ENCODE assay signal across 8 cellular contexts in the genomic region with DNA sequence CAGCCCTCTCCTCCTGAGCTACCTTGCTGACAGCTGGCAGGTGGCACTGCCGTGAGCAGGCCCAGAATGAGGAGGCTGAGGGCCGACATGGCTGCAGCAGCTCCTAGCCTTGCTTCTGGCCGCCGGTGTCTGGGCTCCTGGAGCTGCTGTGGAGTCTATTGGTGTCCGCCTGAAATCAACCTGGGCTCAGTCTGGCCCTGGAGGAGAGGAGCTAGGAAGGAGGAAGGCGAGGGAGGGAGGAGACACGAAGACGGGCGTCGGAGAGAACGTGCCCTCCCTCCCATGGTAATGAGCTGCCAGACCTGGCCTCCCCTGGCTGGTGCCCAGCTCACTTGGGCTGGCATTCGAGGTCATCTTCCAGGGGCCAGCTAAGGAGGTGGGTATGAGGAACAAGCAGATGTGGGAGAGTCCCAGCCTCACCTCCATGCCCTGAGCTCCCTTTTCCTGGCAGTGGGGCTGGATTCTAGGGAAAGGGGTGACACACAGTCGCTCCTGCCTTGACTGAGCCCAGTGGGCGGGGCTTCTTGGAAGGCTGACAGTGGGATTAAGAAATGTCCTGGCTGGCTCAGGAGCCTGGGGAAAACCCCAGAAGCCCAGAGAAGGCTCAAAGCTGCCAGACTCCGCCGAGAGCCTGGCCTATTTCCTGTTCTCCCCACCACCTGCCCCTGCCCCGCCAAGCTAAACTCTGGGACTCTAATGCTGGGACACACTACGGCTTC. TPM values are rescaled to one million over a fixed set of nuclear protein-coding genes. Genes with fewer than 3 reads are reported as not detected.
DNase-seq lines count a peak whose midpoint lies in the region; ATAC-seq and TF ChIP-seq lines count a peak whose summit lies in the region.

A gene with protein sequence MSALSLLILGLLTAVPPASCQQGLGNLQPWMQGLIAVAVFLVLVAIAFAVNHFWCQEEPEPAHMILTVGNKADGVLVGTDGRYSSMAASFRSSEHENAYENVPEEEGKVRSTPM (minus strand): TSS at position 193 of the 719 bp plus-strand sequence. CDS start 104 bp downstream, at position 89.

- TF ChIP-seq CTCF in RWPE2 (IDR thresholded peaks at IDR 0.05; ENCODE audit: poor library complexity, severe bottlenecking) = no peak

- CTCF ChIA-PET in CD8-positive, alpha-beta memory T cell (lab: Charles Lee) = interaction anchor here (5.0 kb wide), 1 partner anchor 11 kb away, joined by 43 read pairs; no protein-coding TSS in a partner anchor

- H3K4me3 ChIP-seq in CD8-positive, alpha-beta memory T cell (ENCODE audit: low read length) = no peak within 1 kb of the TSS
- no peak within 1 kb of the TSS for H3K4me3 ChIP-seq in RWPE2 (ENCODE audit: severe bottlenecking)

- intact Hi-C loops in posterior vena cava (cut with DNase I) = loop anchor here (5.0 to 10.0 kb wide), 5 partner anchors 42 to 525 kb away; partner anchors contain the start of genes FOXD2 (in 1 of the 2) and TAL1 (in 1 of the 2)

- POLR2A ChIA-PET in CD8-positive, alpha-beta memory T cell (lab: Charles Lee) = no interaction called here

- no peaks in the 10 kb centered on the region for H3K9me3 ChIP-seq in CD8-positive, alpha-beta memory T cell (ENCODE audit: low read length)
- H3K9me3 ChIP-seq in RWPE2 (ENCODE audit: severe bottlenecking) = no peaks in the 10 kb centered on the region

- H3K4me1 Mint-ChIP-seq in CD8-positive, alpha-beta memory T cell = peaks cover 4 to 5% (median 4%) of the 10 kb centered on the region in 3 donors

- H3K27ac Mint-ChIP-seq in CD8-positive, alpha-beta memory T cell = no peak within 1 kb of the TSS

- H3K36me3 Mint-ChIP-seq in CD8-positive, alpha-beta memory T cell = no peaks in the 10 kb centered on the region

- no peaks in the 10 kb centered on the region for H3K9me3 Mint-ChIP-seq in CD8-positive, alpha-beta memory T cell

- H3K4me3 Mint-ChIP-seq in CD8-positive, alpha-beta memory T cell = no peak within 1 kb of the TSS

- no peaks in the 10 kb centered on the region for H3K27me3 ChIP-seq in CD8-positive, alpha-beta memory T cell (ENCODE audit: insufficient read depth, low read length, poor library complexity, severe bottlenecking)
- no peaks in the 10 kb centered on the region for H3K27me3 ChIP-seq in RWPE2 (ENCODE audit: insufficient read depth, poor library complexity, severe bottlenecking)

- peak within 1 kb of the TSS; percentile 47 for H3K27ac ChIP-seq in CD8-positive, alpha-beta memory T cell (ENCODE audit: low read depth, low read length)
- H3K27ac ChIP-seq in RWPE2 (ENCODE audit: poor library complexity, severe bottlenecking) = no peak within 1 kb of the TSS

- no peak for DNase-seq in CD8-positive, alpha-beta memory T cell
- DNase-seq in RWPE2 (ENCODE audit: low spot score) (peak; percentile 69), globus pallidus (ENCODE audit: low spot score) (peak; percentile 33), posterior vena cava (ENCODE audit: low spot score) (peak; percentile 94), cerebellar cortex (ENCODE audit: low spot score) (no peak), Kasumi-1 (lab: John Stamatoyannopoulos, UW) (no peak), NCI-H524 treated with DMSO at 0.1 percent for 48 hours (lab: John Stamatoyannopoulos, UW) (no peak)

- ATAC-seq in RWPE2 (ENCODE audit: low read depth) = peak; percentile 77
- ATAC-seq in GM19397 (IDR thresholded peaks at IDR 0.05; ENCODE audit: unreplicated experiment) = no peak

- H3K27me3 Mint-ChIP-seq in CD8-positive, alpha-beta memory T cell = peaks cover 9 to 15% of the 10 kb centered on the region in 2 donors

- H3K4me1 ChIP-seq in CD8-positive, alpha-beta memory T cell (ENCODE audit: insufficient read depth, low read length) = no peaks in the 10 kb centered on the region
- peaks cover 10% of the 10 kb centered on the region for H3K4me1 ChIP-seq in RWPE2 (ENCODE audit: insufficient read depth, poor library complexity, severe bottlenecking)

- no peaks in the 10 kb centered on the region for H3K36me3 ChIP-seq in CD8-positive, alpha-beta memory T cell (ENCODE audit: insufficient read depth, low read length)
- no peaks in the 10 kb centered on the region for H3K36me3 ChIP-seq in RWPE2 (ENCODE audit: low read depth)

RNA-seq across cellular contexts. Expression of the gene that starts here (rescaled TPM):
- total RNA-seq in CD8-positive, alpha-beta memory T cell = not detected
- not detected for polyA plus RNA-seq in CD8-positive, alpha-beta memory T cell
- total RNA-seq in posterior vena cava = 1 to 10 TPM in 1 of 2 donors, under 1 TPM in 1; 0.76 to 1.0 TPM

Comparison
In these comparisons a context has a peak if more than half of its experiments do, and no peak if none do; other contexts are left out.
1. DNase-seq: peak in RWPE2 (single experiment), globus pallidus (single experiment) and posterior vena cava (single experiment); none in CD8-positive, alpha-beta memory T cell (0 of 5), cerebellar cortex (single experiment), Kasumi-1 (0 of 2) and NCI-H524 treated with DMSO at 0.1 percent for 48 hours (single experiment).